21 cellular contexts compared by ENCODE assay signal in the genomic region with DNA sequence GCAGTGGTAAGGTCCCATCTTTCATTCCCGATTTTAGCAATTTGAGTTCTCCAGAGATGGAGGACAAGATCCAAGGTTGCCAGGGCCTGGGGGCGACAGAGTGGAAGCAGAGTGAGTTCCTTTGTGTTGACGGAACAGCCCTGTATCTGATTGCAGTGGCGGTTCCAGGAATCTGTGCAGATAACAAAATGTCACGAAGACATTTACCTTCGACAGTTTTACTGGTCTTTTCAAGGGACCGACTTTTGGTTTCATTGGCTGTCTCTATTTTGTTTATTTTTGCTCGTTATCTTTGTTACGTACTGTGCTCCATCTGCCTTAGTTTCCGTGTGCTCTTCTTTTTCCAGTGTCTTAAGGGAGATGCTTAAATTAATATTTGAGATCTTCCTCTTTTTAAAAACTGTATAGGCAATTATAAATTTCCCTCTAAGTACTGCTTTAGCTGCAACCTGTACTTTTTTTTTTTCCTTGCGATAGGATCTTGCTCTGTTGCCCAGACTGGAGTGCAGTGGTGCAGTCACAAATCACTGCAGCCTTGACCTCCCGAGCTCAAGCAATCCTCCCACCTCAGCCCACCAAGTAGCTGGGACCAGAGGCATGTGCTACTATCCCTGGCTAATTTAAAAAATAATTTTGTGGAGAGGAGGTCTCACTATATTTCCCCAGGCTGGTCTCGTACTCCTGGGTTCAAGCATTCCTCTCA. TPM values are rescaled to one million over a fixed set of nuclear protein-coding genes. Genes with fewer than 3 reads are reported as not detected.
DNase-seq lines count a peak whose midpoint lies in the region; ATAC-seq, FAIRE-seq and TF ChIP-seq lines count a peak whose summit lies in the region.
"Had no signal": no experiment of that assay in that cellular context is flagged by ENCODE, and none has a peak within 500 bp of the region (broad histone marks: within the 10 kb centered on the region; RNA-seq: fewer than 3 reads in every experiment).

No MANE protein-coding gene starts in this region.

- no peak for FAIRE-seq in K562 (lab: Jason Lieb, UNC)
- FAIRE-seq: GM12892 had no signal

- H3K9me3 ChIP-seq in K562 (replicated peaks; ENCODE audit: control insufficient read depth, insufficient read depth, low read depth, low read length) (no peaks in the 10 kb centered on the region), right lobe of liver (no peaks in the 10 kb centered on the region)
- H3K9me3 ChIP-seq: BLaER1 had no signal

- TF ChIP-seq CTCF in K562 (IDR thresholded peaks at IDR 0.05 in 2 of 3, conservative IDR thresholded peaks at IDR 0.05 in 1 of 3; ENCODE audit: insufficient read depth in 2 of 3, low read depth in 1 of 3, low read length in 3 of 3) = no peak
- TF ChIP-seq CTCF in right lobe of liver (IDR thresholded peaks at IDR 0.05) = no peak
- no peak for TF ChIP-seq CTCF in type B pancreatic cell (conservative IDR thresholded peaks at IDR 0.05)

- H3K79me2 ChIP-seq in K562 (ENCODE audit: control insufficient read depth, insufficient read depth, low read length) = peaks cover 81% of the 10 kb centered on the region

- in situ Hi-C loops in K562 (cut with MboI) = no loop called here

- no peak overlapping the region; a peak in 1 of 4 replicates for H3K9ac ChIP-seq in K562 (ENCODE audit: insufficient read depth in 1 of 2, low read depth in 2 of 2, low read length in 2 of 2)
- H3K9ac ChIP-seq: BLaER1, KMS-11 had no signal

- intact Hi-C loops in K562 (cut with micrococcal nuclease) = no loop called here
- intact Hi-C loops in right lobe of liver (cut with DNase I) = no loop called here

- peaks cover 11% of the 10 kb centered on the region for H3K9me1 ChIP-seq in K562 (ENCODE audit: control insufficient read depth, insufficient read depth, low read length)

- ATAC-seq in K562 (no peak), right lobe of liver (peak; percentile 34 to 67 (median 48)), HG03159 (IDR thresholded peaks at IDR 0.05; ENCODE audit: unreplicated experiment) (no peak), HG03139 (IDR thresholded peaks at IDR 0.05; ENCODE audit: unreplicated experiment) (no peak)
- ATAC-seq: Panc1 had no signal

- WGBS in K562 (ENCODE audit: insufficient coverage, low coverage, missing lambda C conversion rate) = 11% methylated on average over 13 of the region's 13 CpGs
- 59% methylated on average over 12 of the region's 13 CpGs for WGBS in right lobe of liver (ENCODE audit: insufficient coverage, low coverage, low lambda C conversion rate, missing lambda C conversion rate)

- POLR2A ChIA-PET in K562 (lab: Yijun Ruan, JAX) = interaction anchor here (0.7 kb wide), 1 partner anchor 269 kb away, joined by 3 read pairs; no protein-coding TSS in a partner anchor
- POLR2A ChIA-PET in activated CD4-positive, alpha-beta memory T cell treated with anti-CD3 and anti-CD28 coated beads, Interleukin-2, amount 10 ng/mL, durations not matched to agents 7 days and 5 days (lab: Charles Lee) = no interaction called here

- DNase-seq in NCI-H2171 treated with DMSO at 0.1 percent for 48 hours (lab: John Stamatoyannopoulos, UW) = peak; percentile 71
- no peak for DNase-seq in NCI-H2171 (lab: John Stamatoyannopoulos, UW)
- DNase-seq in K562 (ENCODE audit: extremely low read depth in 1 of 4, low spot score in 3 of 4) = peak in 1 of 4 experiments; percentile 27
- DNase-seq in right lobe of liver = no peak
- DNase-seq in type B pancreatic cell (ENCODE audit: extremely low spot score, unreplicated experiment) = no peak
- DNase-seq in activated CD4-positive, alpha-beta memory T cell treated with anti-CD3 and anti-CD28 coated beads, Interleukin-2, amount 10 ng/mL, durations not matched to agents 7 days and 5 days = no peak
- DNase-seq: 8988T; CD8-positive, alpha-beta memory T cell; DND-41; GDM1; GOT3; NCI-H1048; NCI-H1436 treated with DMSO at 0.1 percent for 48 hours; NCI-H2081; NCI-H510A treated with DMSO at 0.1 percent for 48 hours had no signal

- H3K27ac ChIP-seq in K562 (ENCODE audit: extremely low read depth, low read depth, low read length) (no peak overlapping the region), right lobe of liver (peak overlapping the region in 2 of 3 donors; percentile 20 to 35)
- H3K27ac ChIP-seq: BLaER1, KMS-11 had no signal

- no peaks in the 10 kb centered on the region for H3K27me3 Mint-ChIP-seq in type B pancreatic cell
- H3K27me3 Mint-ChIP-seq in activated CD4-positive, alpha-beta memory T cell treated with anti-CD3 and anti-CD28 coated beads, Interleukin-2, amount 10 ng/mL, durations not matched to agents 7 days and 5 days = no peaks in the 10 kb centered on the region
- H3K27me3 Mint-ChIP-seq: CD8-positive, alpha-beta memory T cell had no signal

- no peak overlapping the region for H3K4me3 Mint-ChIP-seq in type B pancreatic cell
- H3K4me3 Mint-ChIP-seq in activated CD4-positive, alpha-beta memory T cell treated with anti-CD3 and anti-CD28 coated beads, Interleukin-2, amount 10 ng/mL, durations not matched to agents 7 days and 5 days = no peak overlapping the region
- H3K4me3 Mint-ChIP-seq: CD8-positive, alpha-beta memory T cell had no signal

- H3K4me3 ChIP-seq in K562 = no peak overlapping the region
- no peak overlapping the region for H3K4me3 ChIP-seq in right lobe of liver
- H3K4me3 ChIP-seq: BLaER1 had no signal

- H3K4me1 Mint-ChIP-seq in type B pancreatic cell (ENCODE audit: unreplicated experiment) = peaks cover 30% of the 10 kb centered on the region
- H3K4me1 Mint-ChIP-seq in activated CD4-positive, alpha-beta memory T cell treated with anti-CD3 and anti-CD28 coated beads, Interleukin-2, amount 10 ng/mL, durations not matched to agents 7 days and 5 days = no peaks in the 10 kb centered on the region

- BruUV-seq in K562 (replicated peaks; lab: Mats Ljungman, UMichigan) = no TSS peak

- H3K36me3 ChIP-seq in K562 (ENCODE audit: control insufficient read depth, insufficient read depth, low read length) = peaks cover 10% of the 10 kb centered on the region; the same call in 2 of the 3 replicates
- H3K36me3 ChIP-seq in right lobe of liver = peaks cover 0 to 3% (median 0%) of the 10 kb centered on the region in 4 donors

- H3K4me1 ChIP-seq in K562 (replicated peaks in 1 of 2; ENCODE audit: control insufficient read depth in 2 of 2, insufficient read depth in 2 of 2, low read length in 2 of 2) (peaks cover 21 to 27% of the 10 kb centered on the region in 2 experiments), right lobe of liver (peaks cover 0 to 30% (median 2%) of the 10 kb centered on the region in 4 donors)

- no peak overlapping the region for H3K4me2 ChIP-seq in K562 (ENCODE audit: insufficient read depth, low read length)
- H3K4me2 ChIP-seq: BLaER1, KMS-11 had no signal

- CTCF ChIA-PET in K562 (lab: Yijun Ruan, JAX; ENCODE audit: low intra/inter-chr PET ratio) = no interaction called here
- CTCF ChIA-PET in activated CD4-positive, alpha-beta memory T cell treated with anti-CD3 and anti-CD28 coated beads, Interleukin-2, amount 10 ng/mL, durations not matched to agents 7 days and 5 days (lab: Charles Lee) = interaction anchor here (0.6 kb wide), 1 partner anchor 10 kb away, joined by 3 read pairs; no protein-coding TSS in a partner anchor

- H3K27ac Mint-ChIP-seq in type B pancreatic cell = peak overlapping the region; percentile 4
- H3K27ac Mint-ChIP-seq in activated CD4-positive, alpha-beta memory T cell treated with anti-CD3 and anti-CD28 coated beads, Interleukin-2, amount 10 ng/mL, durations not matched to agents 7 days and 5 days = no peak overlapping the region

- TF ChIP-seq POLR2A in K562 (conservative IDR thresholded peaks at IDR 0.05) = no peak
- no peak for TF ChIP-seq POLR2A in right lobe of liver (IDR thresholded peaks at IDR 0.05)

- TF ChIP-seq EP300 in K562 (IDR thresholded peaks at IDR 0.05; ENCODE audit: low read length) = peak; percentile 53; the same call in 1 of the 2 replicates

- TF ChIP-seq RAD21 in K562 (CRISPR knock-in tag; conservative IDR thresholded peaks at IDR 0.05 in 1 of 2, IDR thresholded peaks at IDR 0.05 in 1 of 2) = no peak

- no peak overlapping the region for H2AFZ ChIP-seq in K562 (ENCODE audit: low read depth, low read length)

- peaks cover 55% of the 10 kb centered on the region for H4K20me1 ChIP-seq in K562 (replicated peaks; ENCODE audit: control insufficient read depth, insufficient read depth, low read length)

- H3K36me3 Mint-ChIP-seq in type B pancreatic cell = peaks cover 15% of the 10 kb centered on the region
- peaks cover 12% of the 10 kb centered on the region for H3K36me3 Mint-ChIP-seq in activated CD4-positive, alpha-beta memory T cell treated with anti-CD3 and anti-CD28 coated beads, Interleukin-2, amount 10 ng/mL, durations not matched to agents 7 days and 5 days (ENCODE audit: low read depth)

- no peaks in the 10 kb centered on the region for H3K27me3 ChIP-seq in K562 (ENCODE audit: control insufficient read depth in 2 of 2, insufficient read depth in 2 of 2, low read length in 2 of 2)
- H3K27me3 ChIP-seq in right lobe of liver = no peaks in the 10 kb centered on the region
- H3K27me3 ChIP-seq: BLaER1 had no signal

- H3K9me3 Mint-ChIP-seq in type B pancreatic cell = peaks cover 4% of the 10 kb centered on the region
- no peaks in the 10 kb centered on the region for H3K9me3 Mint-ChIP-seq in activated CD4-positive, alpha-beta memory T cell treated with anti-CD3 and anti-CD28 coated beads, Interleukin-2, amount 10 ng/mL, durations not matched to agents 7 days and 5 days

RNA-seq across cellular contexts. Expression of gene KDM4B, which starts 23.2 kb away (rescaled TPM):
- 107 and 202 TPM in 2 replicates for total RNA-seq in K562 (2011; cell fraction: chromatin; rRNA removed; ENCODE audit: low replicate concordance)
- total RNA-seq in K562 (2011; cell fraction: nucleolus; rRNA removed) = 89.1 and 93.6 TPM in 2 replicates
- total RNA-seq in K562 (2011; cell fraction: nucleoplasm; rRNA removed) = 45.3 and 67.9 TPM in 2 replicates
- total RNA-seq in K562 (2014; rRNA removed) (11.0 and 12.0 TPM in 2 replicates), K562 (2014; rRNA removed; fragmentation: Illumina TruSeq; extraction: Trizol) (3.6 and 4.5 TPM in 2 replicates), K562 (2015; rRNA removed; fragmentation: Illumina TruSeq; extraction: Trizol) (7.3 and 7.7 TPM in 2 replicates), K562 (2021) (29.9 TPM in 2 replicates), right lobe of liver (10 to 100 TPM; 14.2 to 36.9 (median 29.1) TPM), type B pancreatic cell (ENCODE audit: low replicate concordance) (34.3 and 48.8 TPM in 2 replicates)
- polyA plus RNA-seq in K562 (2011; rRNA removed) (11.2 and 20.3 TPM in 2 replicates), K562 (2014; fragmentation: Illumina TruSeq; extraction: Trizol) (5.1 and 10.5 TPM in 2 replicates), K562 (2014; fragmentation: Nextera tagmentation; extraction: Ambion mirVana) (under 1 TPM; 0.21 to 0.25 TPM), K562 (2014; rRNA removed) (11.5 and 13.7 TPM in 2 replicates)
- polyA plus RNA-seq in K562 (2011; cell fraction: cytosol; rRNA removed) = 10.4 and 17.7 TPM in 2 replicates
- polyA plus RNA-seq in K562 (2011; cell fraction: nucleus; rRNA removed) = 25.6 and 35.2 TPM in 2 replicates
- polyA plus RNA-seq in K562 (2012) = 16.8 and 24.0 TPM in 2 replicates
- 10.5 and 14.0 TPM in 2 replicates for polyA minus RNA-seq in K562 (2011; rRNA and poly(A)+ RNA removed)
- 34.8 and 59.5 TPM in 2 replicates for polyA minus RNA-seq in K562 (2011; cell fraction: cytosol; rRNA and poly(A)+ RNA removed)
- 26.9 and 35.7 TPM in 2 replicates for polyA minus RNA-seq in K562 (2011; cell fraction: nucleus; rRNA and poly(A)+ RNA removed)
- total RNA-seq in activated CD4-positive, alpha-beta memory T cell treated with anti-CD3 and anti-CD28 coated beads, Interleukin-2, amount 10 ng/mL, durations not matched to agents 7 days and 5 days = 10 to 100 TPM; 46.3 to 50.9 TPM

Comparison
In these comparisons a context has a peak if more than half of its experiments do, and no peak if none do; other contexts are left out.
1. ATAC-seq: peak in right lobe of liver (4 of 4); none in K562 (single experiment), HG03159 (single experiment) and HG03139 (single experiment).